In genomic region chr16:67713647-67714273, GRCh38 we compare ENCODE assay signal across 1 cellular context.
TF ChIP-seq lines count a peak whose summit lies in the region.

No MANE protein-coding gene starts in this region.

TF ChIP-seq in WTC11, 78 proteins besides CTCF, POLR2A, EP300 and RAD21 (continued from another document):
- no peak for TF ChIP-seq ARID4B (CRISPR knock-in tag; IDR thresholded peaks at IDR 0.05; ENCODE audit: borderline replicate concordance)
